ENCODE assay signal across 25 cellular contexts in the genomic region with DNA sequence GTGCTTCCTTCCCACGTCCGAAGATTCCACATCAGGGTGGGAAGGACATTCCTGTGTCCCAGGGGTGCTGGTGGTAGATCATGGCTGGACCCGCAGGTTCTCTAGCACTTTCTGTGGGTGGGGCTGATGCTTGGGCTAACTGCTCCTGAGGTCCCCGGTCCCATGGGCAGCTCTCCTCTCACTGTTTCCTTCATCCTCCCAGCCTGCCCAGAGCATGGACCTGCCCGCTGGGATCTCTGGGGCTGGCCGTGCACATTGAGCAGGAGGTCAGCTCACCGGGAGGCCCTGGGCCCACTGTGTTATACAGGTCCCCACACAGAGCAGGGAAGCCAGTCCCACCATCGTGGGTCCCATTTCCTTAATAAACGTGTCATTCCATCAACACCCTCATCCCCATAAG.
"Had no signal": no experiment of that assay in that cellular context is flagged by ENCODE, and none has a peak within 500 bp of the region (broad histone marks: within the 10 kb centered on the region; RNA-seq: fewer than 3 reads in every experiment).

No MANE protein-coding gene starts in this region.

- H3K36me3 ChIP-seq: colonic mucosa, left lung, prostate gland, sigmoid colon, tibial artery, upper lobe of left lung, uterus had no signal

- H3K4me1 ChIP-seq: colonic mucosa, left lung, parathyroid adenoma, prostate gland, sigmoid colon, testis, tibial artery, upper lobe of left lung, uterus had no signal

- ATAC-seq: left lung; naive thymus-derived CD8-positive, alpha-beta T cell; right cardiac atrium; stimulated activated effector memory CD8-positive, alpha-beta T cell treated with anti-CD3 and anti-CD28 coated beads, Interleukin-12 subunit alpha, Interleukin-12 subunit beta, amount 100 ng/mL, for 72 hours had no signal

- H3K27ac ChIP-seq: colonic mucosa, left lung, parathyroid adenoma, prostate gland, sigmoid colon, testis, tibial artery, upper lobe of left lung, uterus had no signal

- H3K9me3 ChIP-seq: colonic mucosa, left lung, prostate gland, sigmoid colon, testis, tibial artery, upper lobe of left lung, uterus had no signal

- H3K4me3 ChIP-seq: colonic mucosa, left lung, prostate gland, sigmoid colon, testis, tibial artery, upper lobe of left lung, uterus had no signal

- H3K27me3 ChIP-seq: colonic mucosa, testis, tibial artery, upper lobe of left lung, uterus had no signal

- DNase-seq: central memory CD4-positive, alpha-beta T cell; colonic mucosa; dermis blood vessel endothelial cell; effector memory CD4-positive, alpha-beta T cell; erythroblast; kidney; left lung; mammary epithelial cell; mesendoderm; nephron progenitor cell; occipital lobe; right cardiac atrium; sigmoid colon; stimulated activated CD4-positive, alpha-beta T cell treated with anti-CD3 and anti-CD28 coated beads, Interleukin-2, amount 100 ng/mL, for 24 hours; stimulated activated CD4-positive, alpha-beta T cell treated with anti-CD3 and anti-CD28 coated beads, Interleukin-4, amount 100 ng/mL, for 24 hours; stimulated activated naive CD4-positive, alpha-beta T cell treated with Interleukin-2 at 50 U/mL for 16 hours; substantia nigra; testis; tibial artery; uterus had no signal
